Comparison of ENCODE assay signal across 2 cellular contexts in the genomic region with DNA sequence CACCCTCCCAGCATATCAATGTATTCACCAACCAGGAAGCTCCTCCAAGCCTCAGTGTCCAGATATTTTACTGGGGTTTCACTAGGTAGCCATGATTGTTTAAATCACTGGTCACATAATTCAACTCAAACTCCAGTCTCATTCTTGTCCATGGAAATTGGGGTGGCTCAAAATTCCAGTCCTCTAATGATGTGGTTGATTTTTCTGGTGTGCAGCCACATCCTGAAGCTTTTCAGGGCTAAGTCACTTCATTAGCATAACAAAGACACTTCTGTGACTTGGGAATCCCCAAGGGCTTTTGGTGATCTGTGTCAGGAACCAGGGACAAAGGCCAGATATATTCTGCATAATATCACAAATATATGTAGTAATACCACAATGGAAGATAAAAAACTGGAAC.
A peak's percentile ranks its signal among the peaks of the same experiment; 100 is the strongest.
TF ChIP-seq lines count a peak whose summit lies in the region.

No MANE protein-coding gene starts in this region.

TF ChIP-seq in GM12878, 131 proteins besides CTCF, POLR2A, EP300 and RAD21 (continued from another document):
- TF ChIP-seq, protein P1, sequence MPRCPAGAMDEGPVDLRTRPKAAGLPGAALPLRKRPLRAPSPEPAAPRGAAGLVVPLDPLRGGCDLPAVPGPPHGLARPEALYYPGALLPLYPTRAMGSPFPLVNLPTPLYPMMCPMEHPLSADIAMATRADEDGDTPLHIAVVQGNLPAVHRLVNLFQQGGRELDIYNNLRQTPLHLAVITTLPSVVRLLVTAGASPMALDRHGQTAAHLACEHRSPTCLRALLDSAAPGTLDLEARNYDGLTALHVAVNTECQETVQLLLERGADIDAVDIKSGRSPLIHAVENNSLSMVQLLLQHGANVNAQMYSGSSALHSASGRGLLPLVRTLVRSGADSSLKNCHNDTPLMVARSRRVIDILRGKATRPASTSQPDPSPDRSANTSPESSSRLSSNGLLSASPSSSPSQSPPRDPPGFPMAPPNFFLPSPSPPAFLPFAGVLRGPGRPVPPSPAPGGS (IDR thresholded peaks at IDR 0.05; ENCODE audit: borderline replicate concordance, insufficient read depth, low read depth, low read length, poor library complexity, severe bottlenecking), result no peak
- TF ChIP-seq ASH2L (IDR thresholded peaks at IDR 0.05; ENCODE audit: borderline replicate concordance, low read depth), result no peak
- TF ChIP-seq PAX5 (IDR thresholded peaks at IDR 0.05; ENCODE audit: borderline replicate concordance, low read depth, low read length), result no peak
- peak; percentile 18 to 24; a peak in 1 of 4 replicates for TF ChIP-seq IKZF2 (IDR thresholded peaks at IDR 0.05)
- peak; percentile 23; the same call in 1 of the 2 replicates for TF ChIP-seq IKZF1 (conservative IDR thresholded peaks at IDR 0.05)
- TF ChIP-seq STAT1 (conservative IDR thresholded peaks at IDR 0.05), result no peak
- no peak for TF ChIP-seq POLR2AphosphoS5 (IDR thresholded peaks at IDR 0.05; ENCODE audit: low read length)

TF ChIP-seq in neural cell, 6 proteins besides CTCF, POLR2A, EP300 and RAD21 (continued from another document):
- no peak for TF ChIP-seq POLR2AphosphoS5 (IDR thresholded peaks at IDR 0.05)
- no peak for TF ChIP-seq SMC3 (conservative IDR thresholded peaks at IDR 0.05; ENCODE audit: poor library complexity)
